22 cellular contexts compared by ENCODE assay signal in the genomic region with DNA sequence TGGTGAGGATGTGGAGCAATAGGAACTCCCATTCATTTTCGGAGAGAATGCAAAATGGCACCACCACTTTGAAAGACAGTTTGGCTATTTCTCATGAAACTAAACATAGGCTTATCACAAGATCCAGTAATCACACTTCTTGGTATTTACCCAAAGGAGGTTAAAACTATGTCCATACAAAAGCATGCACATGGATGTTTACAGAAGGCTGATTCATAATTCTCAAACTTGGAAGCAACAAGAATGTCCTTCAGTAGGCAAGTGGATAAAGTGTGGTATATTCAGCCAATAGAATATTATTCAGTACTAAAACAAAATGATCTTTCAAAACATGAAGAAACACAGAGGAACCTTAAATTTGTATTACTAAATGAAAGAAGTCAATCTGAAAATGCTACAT.
"Had no signal": no experiment of that assay in that cellular context is flagged by ENCODE, and none has a peak within 500 bp of the region (broad histone marks: within the 10 kb centered on the region; RNA-seq: fewer than 3 reads in every experiment).

No MANE protein-coding gene starts in this region.

- H3K27me3 ChIP-seq: colonic mucosa, foreskin keratinocyte, spleen, upper lobe of left lung had no signal

- H3K4me1 ChIP-seq: colonic mucosa, foreskin keratinocyte, spleen, upper lobe of left lung had no signal

- H3K4me3 ChIP-seq: colonic mucosa, lung, spleen, thoracic aorta, upper lobe of left lung had no signal

- ATAC-seq: activated CD4-positive, alpha-beta T cell treated with anti-CD3 and anti-CD28 coated beads for 36 hours; activated naive CD4-positive, alpha-beta T cell treated with anti-CD3 and anti-CD28 coated beads, Interleukin-2, amount 50 U/mL, for 72 hours; foreskin keratinocyte; stimulated activated naive B cell treated with anti-CD40 and anti-IgM and Interleukin-4, amounts not matched to agents 10 μg/mL and 1 μg/mL and 100 μg/mL, for 72 hours; WTC11 had no signal

- H3K27ac ChIP-seq: colonic mucosa, foreskin keratinocyte, spleen, thoracic aorta, upper lobe of left lung had no signal

- DNase-seq: activated CD4-positive, alpha-beta memory T cell treated with anti-CD3 and anti-CD28 coated beads for 36 hours; activated CD4-positive, alpha-beta T cell treated with anti-CD3 and anti-CD28 coated beads for 36 hours; activated gamma-delta T cell treated with Interleukin-2 at 50 U/mL for 16 hours; activated T-cell treated with anti-CD3 and anti-CD28 coated beads for 4 hours; amygdala; central memory CD4-positive, alpha-beta T cell; colonic mucosa; endodermal cell; erythroblast; foreskin keratinocyte; glutamatergic neuron; hippocampal formation; islet precursor cell; nucleus accumbens; retina; spleen; stimulated activated naive B cell treated with anti-CD40 and anti-IgM and Interleukin-4, amounts not matched to agents 10 μg/mL and 1 μg/mL and 100 μg/mL, for 72 hours; upper lobe of left lung had no signal

- H3K9me3 ChIP-seq: colonic mucosa, spleen, thoracic aorta, upper lobe of left lung had no signal

- H3K36me3 ChIP-seq: colonic mucosa, spleen, thoracic aorta, upper lobe of left lung had no signal
